Comparison of ENCODE assay signal across 8 cellular contexts in the genomic region with DNA sequence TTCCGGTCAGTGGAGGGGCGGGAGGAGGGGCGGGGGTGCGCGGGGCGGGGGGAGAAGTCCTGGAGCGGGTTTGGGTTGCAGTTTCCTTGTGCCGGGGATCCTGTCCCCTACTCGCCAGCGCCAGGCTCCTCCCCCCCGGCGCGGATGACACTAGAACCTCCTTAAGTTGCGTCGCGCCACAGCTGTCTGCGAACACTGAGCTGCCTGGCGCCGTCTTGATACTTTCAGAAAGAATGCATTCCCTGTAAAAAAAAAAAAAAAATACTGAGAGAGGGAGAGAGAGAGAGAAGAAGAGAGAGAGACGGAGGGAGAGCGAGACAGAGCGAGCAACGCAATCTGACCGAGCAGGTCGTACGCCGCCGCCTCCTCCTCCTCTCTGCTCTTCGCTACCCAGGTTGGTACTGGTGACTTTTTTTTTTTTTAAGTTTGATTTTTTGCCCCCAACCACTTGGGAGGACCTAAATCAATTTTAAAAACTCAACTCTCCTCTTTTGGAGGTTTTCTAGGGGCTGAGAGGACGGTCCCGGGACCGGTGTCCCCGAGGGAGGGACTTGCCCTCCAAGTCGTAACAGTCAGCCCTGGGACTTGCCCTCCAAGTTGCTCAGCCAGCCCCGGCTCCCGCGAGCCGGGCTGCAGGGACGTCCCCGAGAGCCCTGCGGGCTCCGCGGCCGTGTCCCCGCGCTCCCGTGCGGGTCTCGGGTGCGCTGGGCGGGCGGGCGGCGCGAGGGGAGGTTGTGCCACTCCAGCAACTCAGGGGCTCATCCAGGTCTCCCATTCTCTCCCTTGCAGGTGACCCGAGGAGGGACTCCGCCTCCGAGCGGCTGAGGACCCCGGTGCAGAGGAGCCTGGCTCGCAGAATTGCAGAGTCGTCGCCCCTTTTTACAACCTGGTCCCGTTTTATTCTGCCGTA. TPM values are rescaled to one million over a fixed set of nuclear protein-coding genes. Genes with fewer than 3 reads are reported as not detected.
DNase-seq lines count a peak whose midpoint lies in the region; ATAC-seq and TF ChIP-seq lines count a peak whose summit lies in the region.

Gene GATA3, plus strand, starts transcription at position 191 of the 910 bp plus-strand sequence. CDS start 968 bp downstream, outside the sequence.

- H3K27me3 Mint-ChIP-seq in T-helper 17 cell (peaks cover 16% of the 10 kb centered on the region), immature natural killer cell (ENCODE audit: low read depth in 3 of 3) (peaks cover 28 to 54% (median 50%) of the 10 kb centered on the region in 3 donors)

- H3K36me3 Mint-ChIP-seq in T-helper 17 cell (ENCODE audit: low read depth) (peaks cover 14% of the 10 kb centered on the region), immature natural killer cell (peaks cover 0 to 3% (median 2%) of the 10 kb centered on the region in 3 donors)

- H3K27me3 ChIP-seq in ascending aorta: peaks cover 48% of the 10 kb centered on the region

- peaks cover 48% of the 10 kb centered on the region for H3K4me1 Mint-ChIP-seq in T-helper 17 cell
- peaks cover 55 to 56% of the 10 kb centered on the region in 2 donors for H3K4me1 Mint-ChIP-seq in immature natural killer cell

- peaks cover 18 to 28% of the 10 kb centered on the region in 2 donors for H3K4me1 ChIP-seq in ascending aorta

- H3K36me3 ChIP-seq in ascending aorta: no peaks in the 10 kb centered on the region

- DNase-seq in T-helper 17 cell (peak; percentile 76 to 79 (median 76)), ascending aorta (ENCODE audit: low spot score in 2 of 2) (no peak), immature natural killer cell (peak; percentile 79 to 84 (median 81)), HT-29 (ENCODE audit: low spot score) (no peak), glomerular visceral epithelial cell (ENCODE audit: extremely low spot score) (no peak)
- DNase-seq in stimulated activated CD4-positive, alpha-beta T cell treated with anti-CD3 and anti-CD28 coated beads, Interleukin-4, amount 100 ng/mL, for 1 hour: peak; percentile 83

- H3K9me3 Mint-ChIP-seq in immature natural killer cell: peaks cover 0 to 4% (median 0%) of the 10 kb centered on the region in 6 donors

- no peaks in the 10 kb centered on the region for H3K9me3 ChIP-seq in T-helper 17 cell (ENCODE audit: control insufficient read depth, low read length, poor library complexity, severe bottlenecking)
- no peaks in the 10 kb centered on the region for H3K9me3 ChIP-seq in ascending aorta

- intact Hi-C loops in ascending aorta (cut with DNase I): no loop called here

- peak within 1 kb of the TSS; percentile 62 to 66 for H3K4me3 ChIP-seq in ascending aorta

- ATAC-seq in GM18511 (IDR thresholded peaks at IDR 0.05; ENCODE audit: unreplicated experiment) (peak; percentile 42), HG02884 (IDR thresholded peaks at IDR 0.05; ENCODE audit: unreplicated experiment) (peak; percentile 34), T-helper 17 cell (peak; percentile 72)

- no peak for TF ChIP-seq CTCF in ascending aorta (IDR thresholded peaks at IDR 0.05)

- H3K4me3 Mint-ChIP-seq in T-helper 17 cell (peak within 1 kb of the TSS; percentile 97), immature natural killer cell (peak within 1 kb of the TSS; percentile 98 to 100 (median 99))

- H3K27ac Mint-ChIP-seq in T-helper 17 cell (peak within 1 kb of the TSS; percentile 99), immature natural killer cell (peak within 1 kb of the TSS; percentile 95 to 99 (median 98))

- H3K27ac ChIP-seq in ascending aorta: no peak within 1 kb of the TSS

RNA-seq across cellular contexts. Expression of gene GATA3, which starts in this region (rescaled TPM):
- 100 to 1,000 TPM in 1 of 2 donors, 10 to 100 TPM in 1; 91.9 to 149 TPM for total RNA-seq in T-helper 17 cell
- total RNA-seq in ascending aorta: not detected
- 10 to 100 TPM; 27.2 to 52.1 (median 36.8) TPM for polyA plus RNA-seq in immature natural killer cell
- 0.86 and 1.4 TPM in 2 replicates for total RNA-seq in HT-29 (2014; rRNA removed; shearing (Covaris generic))

Comparison
In these comparisons a context has a peak if more than half of its experiments do, and no peak if none do; other contexts are left out.
1. RNA of gene GATA3 (total RNA-seq): 91.9 to 149 TPM in T-helper 17 cell; 0.86 to 1.4 TPM in HT-29 and not detected in ascending aorta (single experiment); every median in the first group is over 10 times any median in the second.
2. DNase-seq: peak in T-helper 17 cell (3 of 3), immature natural killer cell (3 of 3) and stimulated activated CD4-positive, alpha-beta T cell treated with anti-CD3 and anti-CD28 coated beads, Interleukin-4, amount 100 ng/mL, for 1 hour (single experiment); none in ascending aorta (0 of 2), HT-29 (single experiment) and glomerular visceral epithelial cell (single experiment).
3. Peak in every context shown above with its lines, with median percentiles within 50 percentile points of each other: ATAC-seq.